34 cellular contexts compared by ENCODE assay signal in the genomic region with DNA sequence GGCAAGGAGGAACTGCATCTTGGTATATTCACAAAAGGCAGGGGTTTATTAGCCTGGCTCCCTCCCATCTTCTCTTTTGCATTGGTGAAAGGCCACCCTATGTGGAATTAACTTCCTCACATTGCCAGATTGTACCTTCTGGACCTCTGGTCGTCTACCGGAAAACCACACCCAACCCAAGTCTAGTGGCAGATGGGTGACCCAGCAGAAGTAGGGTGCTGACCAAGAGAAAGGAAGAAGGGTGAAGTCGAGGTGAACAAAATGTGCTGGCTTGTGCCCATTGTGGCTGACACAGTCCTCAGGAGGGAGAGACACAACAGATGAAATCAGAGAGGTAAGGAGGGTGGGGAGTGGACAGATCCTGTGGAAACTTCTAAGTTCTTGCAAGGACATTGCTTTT.
"Had no signal": no experiment of that assay in that cellular context is flagged by ENCODE, and none has a peak within 500 bp of the region (broad histone marks: within the 10 kb centered on the region; RNA-seq: fewer than 3 reads in every experiment).

No MANE protein-coding gene starts in this region.

- H3K79me2 ChIP-seq: hepatocyte had no signal

- H3K27ac Mint-ChIP-seq: activated CD4-positive, alpha-beta memory T cell treated with anti-CD3 and anti-CD28 coated beads for 36 hours; activated CD4-positive, alpha-beta T cell treated with anti-CD3 and anti-CD28 coated beads for 36 hours; activated CD4-positive, alpha-beta T cell treated with anti-CD3 and anti-CD28 coated beads, Interleukin-2, amount 10 ng/mL, durations not matched to agents 24 days and 14 days; activated CD8-positive, alpha-beta memory T cell treated with anti-CD3 and anti-CD28 coated beads, Interleukin-2, amount 10 ng/mL, durations not matched to agents 7 days and 5 days; activated CD8-positive, alpha-beta T cell treated with anti-CD3 and anti-CD28 coated beads, Interleukin-2, amount 10 ng/mL, durations not matched to agents 7 days and 5 days; activated naive CD4-positive, alpha-beta T cell treated with anti-CD3 and anti-CD28 coated beads for 36 hours; activated naive CD4-positive, alpha-beta T cell treated with anti-CD3 and anti-CD28 coated beads, Interleukin-2, amount 50 U/mL, for 24 hours; activated naive CD8-positive, alpha-beta T cell treated with anti-CD3 and anti-CD28 coated beads for 36 hours; activated naive CD8-positive, alpha-beta T cell treated with anti-CD3 and anti-CD28 coated beads, Interleukin-2, amount 50 U/mL, for 24 hours; activated T-helper 1 cell treated with anti-CD3 and anti-CD28 coated beads, Interleukin-12 subunit alpha, Interleukin-12 subunit beta, Interleukin-2, Interleukin-4 antibody, amounts not matched to agents 30 ng/mL and 10 ng/mL and 1 ng/mL, durations not matched to agents 14 hours and 24 hours and 36 hours; activated T-helper 2 cell treated with anti-CD3 and anti-CD28 coated beads, Interferon-gamma antibody, Interleukin-2, Interleukin-4, amounts not matched to agents 10 μg/mL and 5 μg/mL and 100 μg/mL, durations not matched to agents 14 hours and 24 hours and 36 hours; effector memory CD8-positive, alpha-beta T cell; T-helper 2 cell treated with Interferon-gamma antibody and Interleukin-4, amounts not matched to agents 5 μg/mL and 100 μg/mL, for 36 hours had no signal

- H3K9me3 Mint-ChIP-seq: activated CD4-positive, alpha-beta memory T cell treated with anti-CD3 and anti-CD28 coated beads for 36 hours; activated CD4-positive, alpha-beta T cell treated with anti-CD3 and anti-CD28 coated beads, Interleukin-2, amount 10 ng/mL, durations not matched to agents 24 days and 14 days; activated naive CD4-positive, alpha-beta T cell treated with anti-CD3 and anti-CD28 coated beads, Interleukin-2, amount 50 U/mL, for 24 hours; activated naive CD8-positive, alpha-beta T cell treated with anti-CD3 and anti-CD28 coated beads for 36 hours; activated naive CD8-positive, alpha-beta T cell treated with anti-CD3 and anti-CD28 coated beads, Interleukin-2, amount 50 U/mL, for 24 hours; activated T-helper 1 cell treated with anti-CD3 and anti-CD28 coated beads, Interleukin-12 subunit alpha, Interleukin-12 subunit beta, Interleukin-2, Interleukin-4 antibody, amounts not matched to agents 30 ng/mL and 10 ng/mL and 1 ng/mL, durations not matched to agents 14 hours and 24 hours and 36 hours; activated T-helper 2 cell treated with anti-CD3 and anti-CD28 coated beads, Interferon-gamma antibody, Interleukin-2, Interleukin-4, amounts not matched to agents 10 μg/mL and 5 μg/mL and 100 μg/mL, durations not matched to agents 14 hours and 24 hours and 36 hours; effector memory CD8-positive, alpha-beta T cell; T-helper 2 cell treated with Interferon-gamma antibody and Interleukin-4, amounts not matched to agents 5 μg/mL and 100 μg/mL, for 36 hours had no signal

- ATAC-seq: activated CD4-positive, alpha-beta T cell treated with anti-CD3 and anti-CD28 coated beads for 36 hours; activated CD8-positive, alpha-beta memory T cell treated with anti-CD3 and anti-CD28 coated beads, Interleukin-2, amount 10 ng/mL, durations not matched to agents 7 days and 5 days; activated CD8-positive, alpha-beta T cell treated with anti-CD3 and anti-CD28 coated beads, Interleukin-2, amount 10 ng/mL, durations not matched to agents 7 days and 5 days; activated naive CD8-positive, alpha-beta T cell treated with anti-CD3 and anti-CD28 coated beads, Interleukin-2, amount 50 U/mL, for 24 hours; body of pancreas; effector memory CD8-positive, alpha-beta T cell; gastroesophageal sphincter; heart right ventricle had no signal

- H3K36me3 Mint-ChIP-seq: activated CD4-positive, alpha-beta memory T cell treated with anti-CD3 and anti-CD28 coated beads for 36 hours; activated CD8-positive, alpha-beta memory T cell treated with anti-CD3 and anti-CD28 coated beads, Interleukin-2, amount 10 ng/mL, durations not matched to agents 7 days and 5 days; activated naive CD4-positive, alpha-beta T cell treated with anti-CD3 and anti-CD28 coated beads, Interleukin-2, amount 50 U/mL, for 24 hours; activated naive CD8-positive, alpha-beta T cell treated with anti-CD3 and anti-CD28 coated beads for 36 hours had no signal

- H3K4me3 ChIP-seq: adrenal gland, body of pancreas, esophagus squamous epithelium, gastroesophageal sphincter, heart right ventricle, hepatocyte had no signal

- H3K27ac ChIP-seq: adrenal gland, body of pancreas, epithelial cell of prostate, esophagus squamous epithelium, gastroesophageal sphincter, heart right ventricle, hepatocyte had no signal

- H3K4me3 Mint-ChIP-seq: activated CD4-positive, alpha-beta memory T cell treated with anti-CD3 and anti-CD28 coated beads for 36 hours; activated CD4-positive, alpha-beta T cell treated with anti-CD3 and anti-CD28 coated beads for 36 hours; activated CD4-positive, alpha-beta T cell treated with anti-CD3 and anti-CD28 coated beads, Interleukin-2, amount 10 ng/mL, durations not matched to agents 24 days and 14 days; activated CD8-positive, alpha-beta memory T cell treated with anti-CD3 and anti-CD28 coated beads, Interleukin-2, amount 10 ng/mL, durations not matched to agents 7 days and 5 days; activated CD8-positive, alpha-beta T cell treated with anti-CD3 and anti-CD28 coated beads, Interleukin-2, amount 10 ng/mL, durations not matched to agents 7 days and 5 days; activated naive CD4-positive, alpha-beta T cell treated with anti-CD3 and anti-CD28 coated beads for 36 hours; activated naive CD4-positive, alpha-beta T cell treated with anti-CD3 and anti-CD28 coated beads, Interleukin-2, amount 50 U/mL, for 24 hours; activated naive CD8-positive, alpha-beta T cell treated with anti-CD3 and anti-CD28 coated beads for 36 hours; activated naive CD8-positive, alpha-beta T cell treated with anti-CD3 and anti-CD28 coated beads, Interleukin-2, amount 50 U/mL, for 24 hours; activated T-helper 1 cell treated with anti-CD3 and anti-CD28 coated beads, Interleukin-12 subunit alpha, Interleukin-12 subunit beta, Interleukin-2, Interleukin-4 antibody, amounts not matched to agents 30 ng/mL and 10 ng/mL and 1 ng/mL, durations not matched to agents 14 hours and 24 hours and 36 hours; effector memory CD8-positive, alpha-beta T cell; T-helper 2 cell treated with Interferon-gamma antibody and Interleukin-4, amounts not matched to agents 5 μg/mL and 100 μg/mL, for 36 hours had no signal

- H2AFZ ChIP-seq: hepatocyte had no signal

- H3K4me2 ChIP-seq: hepatocyte had no signal

- H3K36me3 ChIP-seq: adrenal gland, esophagus squamous epithelium, gastroesophageal sphincter, heart right ventricle had no signal

- H3K9me3 ChIP-seq: adrenal gland, esophagus squamous epithelium had no signal

- H3K4me1 ChIP-seq: adrenal gland, body of pancreas, gastroesophageal sphincter, heart right ventricle had no signal

- H3K27me3 ChIP-seq: adrenal gland, body of pancreas, hepatocyte had no signal

- DNase-seq: activated CD4-positive, alpha-beta memory T cell treated with anti-CD3 and anti-CD28 coated beads for 36 hours; activated CD4-positive, alpha-beta T cell treated with anti-CD3 and anti-CD28 coated beads for 36 hours; activated CD4-positive, alpha-beta T cell treated with anti-CD3 and anti-CD28 coated beads, Interleukin-2, amount 10 ng/mL, durations not matched to agents 24 days and 14 days; activated CD4-positive, CD25-positive, alpha-beta regulatory T cell; activated CD4-positive, CD25-positive, alpha-beta regulatory T cell treated with anti-CD3 and anti-CD28 coated beads, Interleukin-2, amount 50 U/mL, for 72 hours; activated CD8-positive, alpha-beta memory T cell treated with anti-CD3 and anti-CD28 coated beads, Interleukin-2, amount 10 ng/mL, durations not matched to agents 7 days and 5 days; activated CD8-positive, alpha-beta memory T cell treated with anti-CD3 and anti-CD28 coated beads, Interleukin-2, amount 50 U/mL, for 4 hours; activated CD8-positive, alpha-beta T cell treated with anti-CD3 and anti-CD28 coated beads, Interleukin-2, amount 10 ng/mL, durations not matched to agents 7 days and 5 days; activated effector memory CD4-positive, alpha-beta T cell treated with anti-CD3 and anti-CD28 coated beads, Interleukin-2, amount 50 U/mL, for 16 hours; activated naive CD4-positive, alpha-beta T cell treated with anti-CD3 and anti-CD28 coated beads for 36 hours; activated naive CD8-positive, alpha-beta T cell treated with anti-CD3 and anti-CD28 coated beads for 36 hours; activated naive CD8-positive, alpha-beta T cell treated with anti-CD3 and anti-CD28 coated beads, Interleukin-2, amount 50 U/mL, for 24 hours; activated T-cell treated with anti-CD3 and anti-CD28 coated beads, Interleukin-2, amount 50 U/mL, for 1 hour; activated T-cell treated with anti-CD3 and anti-CD28 coated beads, Interleukin-2, amount 50 U/mL, for 48 hours; adrenal gland; amygdala; aorta; body of pancreas; caudate nucleus; cortex of kidney; dermis blood vessel endothelial cell; effector CD4-positive, alpha-beta T cell; effector memory CD8-positive, alpha-beta T cell; esophagus squamous epithelium; foreskin melanocyte; heart right ventricle; T1000 had no signal

- H3K4me1 Mint-ChIP-seq: activated CD4-positive, alpha-beta T cell treated with anti-CD3 and anti-CD28 coated beads, Interleukin-2, amount 10 ng/mL, durations not matched to agents 24 days and 14 days; activated CD8-positive, alpha-beta memory T cell treated with anti-CD3 and anti-CD28 coated beads, Interleukin-2, amount 10 ng/mL, durations not matched to agents 7 days and 5 days; activated naive CD4-positive, alpha-beta T cell treated with anti-CD3 and anti-CD28 coated beads, Interleukin-2, amount 50 U/mL, for 24 hours; activated naive CD8-positive, alpha-beta T cell treated with anti-CD3 and anti-CD28 coated beads for 36 hours; activated naive CD8-positive, alpha-beta T cell treated with anti-CD3 and anti-CD28 coated beads, Interleukin-2, amount 50 U/mL, for 24 hours had no signal
